In genomic region chr5:148395031-148395430, GRCh38 we compare ENCODE assay signal across 26 cellular contexts. TPM values are rescaled to one million over a fixed set of nuclear protein-coding genes. Genes with fewer than 3 reads are reported as not detected.
DNase-seq lines count a peak whose midpoint lies in the region; ATAC-seq, FAIRE-seq and TF ChIP-seq lines count a peak whose summit lies in the region.
"Had no signal": no experiment of that assay in that cellular context is flagged by ENCODE, and none has a peak within 500 bp of the region (broad histone marks: within the 10 kb centered on the region; RNA-seq: fewer than 3 reads in every experiment).

No MANE protein-coding gene starts in this region.

- peaks cover 36% of the 10 kb centered on the region for H3K79me2 ChIP-seq in keratinocyte (ENCODE audit: control insufficient read depth, insufficient read depth, low read length)

- H3K9me3 ChIP-seq in A549 (no peaks in the 10 kb centered on the region), HUES48 (ENCODE audit: control insufficient read depth, insufficient read depth, low read length) (no peaks in the 10 kb centered on the region), keratinocyte (ENCODE audit: control insufficient read depth, low read depth, low read length) (no peaks in the 10 kb centered on the region), neutrophil (no peaks in the 10 kb centered on the region)
- H3K9me3 ChIP-seq: SJSA1 had no signal

- H3K36me3 ChIP-seq in HUES48 (ENCODE audit: control insufficient read depth, insufficient read depth, low read length) (peaks cover 26% of the 10 kb centered on the region), keratinocyte (ENCODE audit: control insufficient read depth in 2 of 2, extremely low read depth in 1 of 2, insufficient read depth in 2 of 2, low read length in 2 of 2) (peaks cover 10 to 11% of the 10 kb centered on the region in 2 experiments), neutrophil (peaks cover 23% of the 10 kb centered on the region)

- no peak for DNase-seq in A549 (ENCODE audit: low read depth in 1 of 2, low spot score in 1 of 2)
- DNase-seq in keratinocyte (ENCODE audit: low read depth, low spot score), result no peak
- DNase-seq in GM13977 (ENCODE audit: low spot score), result no peak
- DNase-seq in NCI-H510A (lab: John Stamatoyannopoulos, UW), result no peak
- no peak for DNase-seq in amniotic stem cell (lab: John Stamatoyannopoulos, UW)
- DNase-seq: AML-193; CD4-positive, alpha-beta memory T cell; DMS79 treated with DMSO at 0.1 percent for 48 hours; GF-D8; Kasumi-1; MV-4-11; NCI-H1105; NCI-H1436 treated with DMSO at 0.1 percent for 48 hours; NCI-H187 treated with DMSO at 0.1 percent for 48 hours; NCI-H446; Right ventricle myocardium superior; RPMI8226 had no signal

- no peak for TF ChIP-seq EP300 in A549 (IDR thresholded peaks at IDR 0.05)

- H3K27me3 ChIP-seq in HUES48 (ENCODE audit: control insufficient read depth, insufficient read depth, low read length), result no peaks in the 10 kb centered on the region
- no peaks in the 10 kb centered on the region for H3K27me3 ChIP-seq in keratinocyte (ENCODE audit: control insufficient read depth, extremely low read depth, insufficient read depth, low read length)
- no peaks in the 10 kb centered on the region for H3K27me3 ChIP-seq in neutrophil
- H3K27me3 ChIP-seq: BLaER1 treated with 17β-estradiol and CSF1 and Interleukin-3, amounts not matched to agents 10 nM and 100 nM; SJSA1 had no signal

- TF ChIP-seq RAD21 in A549 (conservative IDR thresholded peaks at IDR 0.05 in 1 of 2, IDR thresholded peaks at IDR 0.05 in 1 of 2), result no peak

- CTCF ChIA-PET in A549 (lab: Yijun Ruan, JAX), result no interaction called here

- H3K27ac ChIP-seq in A549 (no peak overlapping the region), HUES48 (ENCODE audit: low read depth, low read length) (peak overlapping the region; percentile 38), keratinocyte (ENCODE audit: control insufficient read depth, insufficient read depth, low read length) (no peak overlapping the region), neutrophil (peak overlapping the region; percentile 26)
- H3K27ac ChIP-seq: BLaER1 treated with 17β-estradiol and CSF1 and Interleukin-3, amounts not matched to agents 10 nM and 100 nM; SJSA1 had no signal

- ATAC-seq in A549 (no peak), GM21423 (IDR thresholded peaks at IDR 0.05; ENCODE audit: unreplicated experiment) (no peak)
- ATAC-seq: K562 had no signal

- in situ Hi-C loops in GM13977 (cut with MboI; ENCODE audit: low pct_unique_long_range_greater_than_20kb, low sequenced_read_pairs, unreplicated experiment), result no loop called here

- peaks cover 2% of the 10 kb centered on the region for H4K20me1 ChIP-seq in keratinocyte (ENCODE audit: control insufficient read depth, extremely low read depth, insufficient read depth, low read length)

- 89% methylated on average over 2 of the region's 2 CpGs for WGBS in A549 (ENCODE audit: missing lambda C conversion rate)

- no peaks in the 10 kb centered on the region for H3K9me1 ChIP-seq in keratinocyte (ENCODE audit: control insufficient read depth, extremely low read depth, insufficient read depth, low read length)

- H3K9ac ChIP-seq in HUES48 (ENCODE audit: low read depth, low read length) (no peak overlapping the region), keratinocyte (ENCODE audit: control insufficient read depth, extremely low read depth, insufficient read depth, low read length) (no peak overlapping the region)
- H3K9ac ChIP-seq: BLaER1 treated with 17β-estradiol and CSF1 and Interleukin-3, amounts not matched to agents 10 nM and 100 nM had no signal

- H3K4me1 ChIP-seq in A549, result peaks cover 22% of the 10 kb centered on the region
- peaks cover 55% of the 10 kb centered on the region for H3K4me1 ChIP-seq in HUES48 (ENCODE audit: control insufficient read depth, insufficient read depth, low read length)
- no peaks in the 10 kb centered on the region for H3K4me1 ChIP-seq in keratinocyte (ENCODE audit: control insufficient read depth, extremely low read depth, insufficient read depth, low read length)
- H3K4me1 ChIP-seq in neutrophil (ENCODE audit: control insufficient read depth in 1 of 2, insufficient read depth in 1 of 2, low read depth in 1 of 2, low read length in 1 of 2), result peaks cover 27 to 49% of the 10 kb centered on the region in 2 experiments

- H3K4me3 ChIP-seq in A549 (no peak overlapping the region), HUES48 (ENCODE audit: low read depth, low read length) (no peak overlapping the region), keratinocyte (ENCODE audit: control insufficient read depth in 2 of 3, extremely low read depth in 1 of 3, insufficient read depth in 2 of 3, low read depth in 1 of 3, low read length in 3 of 3) (no peak overlapping the region), neutrophil (ENCODE audit: low read depth in 1 of 2, low read length in 1 of 2) (no peak overlapping the region)
- H3K4me3 ChIP-seq: BLaER1 treated with 17β-estradiol and CSF1 and Interleukin-3, amounts not matched to agents 10 nM and 100 nM; K562; SJSA1 had no signal

- POLR2A ChIA-PET in A549 (lab: Yijun Ruan, JAX), result no interaction called here

- dilution Hi-C loops in keratinocyte (cut with MboI; ENCODE audit: extremely low pct_ligation_motif_present, low sequenced_read_pairs), result no loop called here

- no peak for TF ChIP-seq POLR2A in A549 (IDR thresholded peaks at IDR 0.05; ENCODE audit: low read length)

- TF ChIP-seq CTCF in A549 (IDR thresholded peaks at IDR 0.05) (no peak), keratinocyte (optimal IDR thresholded peaks at IDR 0.05 in 1 of 3, IDR thresholded peaks at IDR 0.05 in 1 of 3, conservative IDR thresholded peaks at IDR 0.05 in 1 of 3; ENCODE audit: extremely low read depth in 1 of 3, insufficient read depth in 2 of 3, low read length in 3 of 3) (no peak), neutrophil (IDR thresholded peaks at IDR 0.05) (no peak), GM13977 (IDR thresholded peaks at IDR 0.05; ENCODE audit: extremely low read depth, insufficient read depth, missing control alignments) (no peak)

- peak overlapping the region; percentile 33; the same call in 2 of the 3 replicates for H3K4me2 ChIP-seq in A549
- no peak overlapping the region for H3K4me2 ChIP-seq in keratinocyte (ENCODE audit: control insufficient read depth, extremely low read depth, insufficient read depth, low read depth, low read length)

- peak; percentile 74 for FAIRE-seq in A549 (lab: Jason Lieb, UNC)
- peak; percentile 17 for FAIRE-seq in keratinocyte (lab: Jason Lieb, UNC)
- FAIRE-seq: A204.1, GM12891, H54, K562 had no signal

- no peak overlapping the region for H2AFZ ChIP-seq in keratinocyte (ENCODE audit: control insufficient read depth, low read length)

TF ChIP-seq in A549, 52 proteins besides CTCF, POLR2A, EP300 and RAD21:
- TF ChIP-seq JUNB (IDR thresholded peaks at IDR 0.05) (no peak), FOSL2 (IDR thresholded peaks at IDR 0.05) (no peak), FOSL2 (CRISPR knock-in tag; IDR thresholded peaks at IDR 0.05) (no peak), HDAC2 (IDR thresholded peaks at IDR 0.05) (no peak), ATOH8 (CRISPR knock-in tag; IDR thresholded peaks at IDR 0.05; ENCODE audit: low read depth) (no peak), RFX5 (IDR thresholded peaks at IDR 0.05) (no peak), NFE2L2 (conservative IDR thresholded peaks at IDR 0.05; ENCODE audit: low read length) (no peak), RCOR1 (IDR thresholded peaks at IDR 0.05; ENCODE audit: low read depth, low read length) (no peak), ESRRA (IDR thresholded peaks at IDR 0.05; ENCODE audit: borderline replicate concordance, low read length) (no peak), HOXB13 (CRISPR knock-in tag; IDR thresholded peaks at IDR 0.05; ENCODE audit: low read depth) (no peak), TFCP2L1 (CRISPR knock-in tag; IDR thresholded peaks at IDR 0.05) (no peak)

RNA-seq across cellular contexts. Expression of gene FBXO38, which starts 11.3 kb away (rescaled TPM):
- polyA plus RNA-seq in A549 (2011; rRNA removed), result 33.2 and 38.8 TPM in 2 replicates
- 6.2 TPM in 2 replicates for polyA plus RNA-seq in A549 (2012; cell fraction: cytosol; rRNA removed)
- 5.6 and 10.1 TPM in 2 replicates for polyA plus RNA-seq in A549 (2012; cell fraction: nucleus; rRNA removed)
- polyA plus RNA-seq in A549 (2017; fragmentation: RNase III; extraction: RNeasy Plus Mini Kit Qiagen cat#74134 plus additional on column Dnase treatment), result 14.7 to 16.8 TPM (median 15.8 TPM) in 3 replicates
- 49.2 and 63.2 TPM in 2 replicates for polyA minus RNA-seq in A549 (2011; rRNA and poly(A)+ RNA removed)
- polyA plus RNA-seq in keratinocyte, result 15.8 to 30.4 TPM (median 26.8 TPM) in 3 replicates
- 45.5 TPM for polyA plus RNA-seq in keratinocyte (2011; ENCODE audit: low read depth)
- polyA plus RNA-seq in keratinocyte (2011; cell fraction: cytosol; rRNA removed), result 12.9 and 25.9 TPM in 2 replicates
- polyA plus RNA-seq in keratinocyte (2011; cell fraction: nucleus; rRNA removed), result 69.2 and 73.7 TPM in 2 replicates
- polyA plus RNA-seq in keratinocyte (2012; ENCODE audit: low replicate concordance), result 13.4 and 20.4 TPM in 2 replicates
- polyA minus RNA-seq in keratinocyte, result 9.5 to 86.7 TPM (median 84.0 TPM) in 3 replicates
- 27.6 TPM for polyA minus RNA-seq in keratinocyte (2011; cell fraction: cytosol; rRNA and poly(A)+ RNA removed)
- 78.3 and 159 TPM in 2 replicates for polyA minus RNA-seq in keratinocyte (2011; cell fraction: nucleus; rRNA and poly(A)+ RNA removed)

RNA-seq across cellular contexts. Expression of gene SPINK9, which starts 59.7 kb away (rescaled TPM):
- polyA plus RNA-seq in A549 (2011; rRNA removed) (not detected in 2 replicates), A549 (2017; fragmentation: RNase III; extraction: RNeasy Plus Mini Kit Qiagen cat#74134 plus additional on column Dnase treatment) (not detected in 3 replicates), keratinocyte (not detected in 3 replicates)
- not detected in 2 replicates for polyA plus RNA-seq in A549 (2012; cell fraction: cytosol; rRNA removed)
- polyA plus RNA-seq in A549 (2012; cell fraction: nucleus; rRNA removed), result not detected in 2 replicates
- not detected in 2 replicates for polyA minus RNA-seq in A549 (2011; rRNA and poly(A)+ RNA removed)
- polyA plus RNA-seq in keratinocyte (2011; ENCODE audit: low read depth), result not detected
- 0.19 TPM in 1 of 2 replicates, not detected in the other for polyA plus RNA-seq in keratinocyte (2011; cell fraction: cytosol; rRNA removed)
- polyA plus RNA-seq in keratinocyte (2011; cell fraction: nucleus; rRNA removed), result not detected in 2 replicates
- polyA plus RNA-seq in keratinocyte (2012; ENCODE audit: low replicate concordance), result not detected in 2 replicates
- polyA minus RNA-seq in keratinocyte, result not detected in 3 replicates
- not detected for polyA minus RNA-seq in keratinocyte (2011; cell fraction: cytosol; rRNA and poly(A)+ RNA removed)
- not detected in 2 replicates for polyA minus RNA-seq in keratinocyte (2011; cell fraction: nucleus; rRNA and poly(A)+ RNA removed)
- polyA plus RNA-seq: CD4-positive, alpha-beta memory T cell; K562 had no signal

Comparison
In these comparisons a context has a peak if more than half of its experiments do, and no peak if none do; other contexts are left out.
1. H3K27ac ChIP-seq: peak in HUES48 (single experiment) and neutrophil (single experiment); none in A549 (0 of 2) and keratinocyte (single experiment).